ENCODE assay signal across 8 cellular contexts in the genomic region with DNA sequence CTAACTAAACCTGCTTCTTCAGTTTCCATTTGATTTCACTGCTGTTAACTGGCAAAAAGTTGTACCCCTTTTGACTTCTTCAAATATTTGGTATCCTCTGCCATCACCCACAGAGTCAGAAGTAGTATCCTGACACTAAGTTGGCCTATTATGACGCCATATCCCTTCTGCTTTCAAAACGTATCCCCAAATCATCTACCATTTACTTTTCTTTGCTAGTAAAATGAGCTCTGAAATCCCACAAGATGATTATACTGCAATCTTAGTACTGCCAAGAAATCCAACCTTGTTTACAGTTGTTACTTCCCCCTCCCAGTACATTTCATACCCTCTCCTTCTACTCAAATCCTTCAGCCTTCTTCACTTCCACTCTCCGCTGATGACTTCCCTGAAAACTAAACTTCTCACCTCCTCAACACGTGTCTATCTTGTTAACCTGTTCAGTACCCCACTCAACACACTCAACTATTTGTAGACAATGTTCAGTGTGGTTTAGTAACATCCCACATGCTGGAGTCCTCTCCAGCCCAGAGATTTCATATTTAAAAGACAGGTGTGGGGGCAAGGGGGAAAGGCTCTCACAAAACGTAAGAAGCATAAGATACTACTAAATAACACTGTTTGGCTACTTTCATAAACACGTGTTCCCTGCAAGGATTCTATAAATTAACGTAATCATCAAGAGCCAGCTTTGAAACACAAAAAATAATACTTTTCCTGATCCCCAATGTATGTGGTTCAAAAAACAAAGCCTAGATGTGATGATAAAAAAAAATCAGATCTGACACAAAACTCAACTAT. TPM values are rescaled to one million over a fixed set of nuclear protein-coding genes. Genes with fewer than 3 reads are reported as not detected.
DNase-seq lines count a peak whose midpoint lies in the region; ATAC-seq, FAIRE-seq and TF ChIP-seq lines count a peak whose summit lies in the region.

No MANE protein-coding gene starts in this region.

- no peaks in the 10 kb centered on the region for H3F3A ChIP-seq in PC-3 (ENCODE audit: low read length, unreplicated experiment)

- FAIRE-seq in GM18507 (lab: Jason Lieb, UNC), result peak; percentile 26

- H3K79me2 ChIP-seq in PC-3 (ENCODE audit: low read length) (peaks cover 62% of the 10 kb centered on the region), osteoblast (ENCODE audit: insufficient read depth, low read length) (peaks cover 40% of the 10 kb centered on the region)

- no peaks in the 10 kb centered on the region for H3K9me2 ChIP-seq in PC-3 (replicated peaks; ENCODE audit: low read length)

- H3K27me3 ChIP-seq in PC-3 (ENCODE audit: low read length), result no peaks in the 10 kb centered on the region
- H3K27me3 ChIP-seq in osteoblast (ENCODE audit: insufficient read depth, low read length), result no peaks in the 10 kb centered on the region

- intact Hi-C loops in PC-3 (cut with micrococcal nuclease), result loop anchor here (1.0 kb wide), 1 partner anchor 167 kb away; a partner anchor contains a TSS

- H2AFZ ChIP-seq in PC-3 (ENCODE audit: low read length) (peak overlapping the region; percentile 67), osteoblast (ENCODE audit: low read length) (peak overlapping the region; percentile 56)

- ATAC-seq in PC-3 (peak; percentile 8), GM21737 (IDR thresholded peaks at IDR 0.05; ENCODE audit: unreplicated experiment) (no peak)

- DNase-seq in GM18507 (ENCODE audit: extremely low spot score, insufficient read length, low read depth), result no peak
- DNase-seq in PC-3, result no peak
- peak; percentile 36 for DNase-seq in epithelial cell of esophagus (ENCODE audit: low read depth)
- no peak for DNase-seq in osteoblast (ENCODE audit: insufficient read length, low spot score, missing footprints)
- DNase-seq in ureter (ENCODE audit: low spot score), result no peak
- DNase-seq in HUDEP-2 (lab: John Stamatoyannopoulos, UW; ENCODE audit: unreplicated experiment in 76 of 76), result no peak
- DNase-seq in COLO668 (lab: John Stamatoyannopoulos, UW; ENCODE audit: unreplicated experiment), result no peak

- H4K20me1 ChIP-seq in PC-3 (ENCODE audit: low read length) (peaks cover 9% of the 10 kb centered on the region; the same call in 1 of the 2 replicates), osteoblast (ENCODE audit: insufficient read depth, low read length) (peaks cover 2% of the 10 kb centered on the region)

- peak overlapping the region; percentile 96 for H3K9ac ChIP-seq in PC-3 (ENCODE audit: low read length)

- no peak overlapping the region for H3K27ac ChIP-seq in PC-3 (ENCODE audit: low read length)
- H3K27ac ChIP-seq in osteoblast (ENCODE audit: low read depth, low read length), result peak overlapping the region; percentile 92

- H3K4me3 ChIP-seq in PC-3 (ENCODE audit: low read length) (peak overlapping the region; percentile 91), epithelial cell of esophagus (ENCODE audit: low read length) (peak overlapping the region; percentile 96), osteoblast (ENCODE audit: insufficient read depth, low read length) (peak overlapping the region; percentile 84)

- CTCF ChIA-PET in PC-3 (lab: Charles Lee), result no interaction called here

- TF ChIP-seq CTCF in PC-3 (conservative IDR thresholded peaks at IDR 0.05; ENCODE audit: low read depth, low read length) (no peak), epithelial cell of esophagus (IDR thresholded peaks at IDR 0.05; ENCODE audit: insufficient read depth, low read depth, low read length, missing control alignments) (no peak), osteoblast (IDR thresholded peaks at IDR 0.05; ENCODE audit: extremely low read depth, low read depth, low read length) (no peak)

- H3K9me3 ChIP-seq in PC-3 (ENCODE audit: low read length), result no peaks in the 10 kb centered on the region
- no peaks in the 10 kb centered on the region for H3K9me3 ChIP-seq in osteoblast (ENCODE audit: low read depth, low read length)

- peaks cover 12% of the 10 kb centered on the region; the same call in 1 of the 2 replicates for H3K36me3 ChIP-seq in PC-3 (ENCODE audit: low read depth, low read length)
- peaks cover 9% of the 10 kb centered on the region for H3K36me3 ChIP-seq in osteoblast (ENCODE audit: insufficient read depth, low read length)

- H3K4me1 ChIP-seq in PC-3 (ENCODE audit: insufficient read depth, low read length) (peaks cover 25% of the 10 kb centered on the region), osteoblast (ENCODE audit: insufficient read depth, low read length) (peaks cover 39% of the 10 kb centered on the region)

- peak overlapping the region; percentile 94 for H3K4me2 ChIP-seq in PC-3 (ENCODE audit: low read length)
- H3K4me2 ChIP-seq in osteoblast (ENCODE audit: insufficient read depth, low read length), result peak overlapping the region; percentile 86

- no TSS peak for BruUV-seq in PC-3 (replicated peaks; lab: Mats Ljungman, UMichigan)

- POLR2A ChIA-PET in PC-3 (lab: Charles Lee; ENCODE audit: unreplicated experiment), result no interaction called here

RNA-seq across cellular contexts. Expression of a gene that starts 1.3 kb away (rescaled TPM):
- total RNA-seq in PC-3 (2014; rRNA removed) (12.2 and 13.0 TPM in 2 replicates), osteoblast (9.8 and 11.2 TPM in 2 replicates), ureter (26.2 TPM)
